9 cellular contexts compared by ENCODE assay signal in genomic region chr1:2050482-2050792, GRCh38. TPM values are rescaled to one million over a fixed set of nuclear protein-coding genes. Genes with fewer than 3 reads are reported as not detected.
DNase-seq lines count a peak whose midpoint lies in the region; ATAC-seq and TF ChIP-seq lines count a peak whose summit lies in the region.
"Had no signal": no experiment of that assay in that cellular context is flagged by ENCODE, and none has a peak within 500 bp of the region (broad histone marks: within the 10 kb centered on the region; RNA-seq: fewer than 3 reads in every experiment).

No MANE protein-coding gene starts in this region.

- peak overlapping the region in 1 of 4 donors; percentile 74 for H3K27ac ChIP-seq in tibial nerve

- no peaks in the 10 kb centered on the region for H3K36me3 ChIP-seq in tibial nerve

- peaks cover 0 to 23% (median 5%) of the 10 kb centered on the region in 4 donors for H3K4me1 ChIP-seq in tibial nerve

- ATAC-seq in HG02852 (IDR thresholded peaks at IDR 0.05; ENCODE audit: unreplicated experiment) = no peak

- DNase-seq in activated naive CD4-positive, alpha-beta T cell treated with anti-CD3 and anti-CD28 coated beads, Interleukin-2, amount 50 U/mL, for 16 hours = peak; percentile 51
- DNase-seq in activated naive CD4-positive, alpha-beta T cell treated with Interleukin-2 at 50 U/mL for 16 hours = no peak
- peak; percentile 66 for DNase-seq in activated gamma-delta T cell (lab: John Stamatoyannopoulos, UW)
- DNase-seq in kidney glomerular epithelial cell (lab: John Stamatoyannopoulos, UW) = peak; percentile 64
- DNase-seq in tibial nerve (ENCODE audit: low spot score in 2 of 2) = no peak
- DNase-seq in middle frontal gyrus (ENCODE audit: extremely low spot score, low spot score) = no peak
- no peak for DNase-seq in GM19240 (ENCODE audit: insufficient read length, low spot score)

- no peaks in the 10 kb centered on the region for H3K9me3 ChIP-seq in tibial nerve

- peaks cover 4 to 79% of the 10 kb centered on the region in 2 donors for H3K27me3 ChIP-seq in tibial nerve

- TF ChIP-seq CTCF in tibial nerve (IDR thresholded peaks at IDR 0.05) = no peak

- 2% methylated on average over 41 of the region's 45 CpGs; no CpG with 5 or more reads in 1 of the 2 donors for WGBS in tibial nerve, 2 donors

- TF ChIP-seq EP300 in tibial nerve (IDR thresholded peaks at IDR 0.05) = no peak

- peak overlapping the region in 3 of 4 donors; percentile 6 to 53 (median 47) for H3K4me3 ChIP-seq in tibial nerve

- no peak for TF ChIP-seq POLR2A in tibial nerve (IDR thresholded peaks at IDR 0.05)

RNA-seq across cellular contexts. Expression of gene PRKCZ, which starts 0.2 kb away (rescaled TPM):
- total RNA-seq in tibial nerve = 1 to 10 TPM; 2.0 to 3.9 (median 2.8) TPM

RNA-seq across cellular contexts. Expression of gene GABRD, which starts 31.3 kb away (rescaled TPM):
- 1 to 10 TPM in 1 of 4 donors, not detected in 3; 1.0 TPM for total RNA-seq in tibial nerve
- total RNA-seq: myocyte had no signal

RNA-seq across cellular contexts. Expression of gene CFAP74, which starts 46.9 kb away (rescaled TPM):
- total RNA-seq in tibial nerve = not detected
- total RNA-seq: myocyte had no signal

Comparison
In these comparisons a context has a peak if more than half of its experiments do, and no peak if none do; other contexts are left out.
1. DNase-seq: peak in activated naive CD4-positive, alpha-beta T cell treated with anti-CD3 and anti-CD28 coated beads, Interleukin-2, amount 50 U/mL, for 16 hours (single experiment), activated gamma-delta T cell (single experiment) and kidney glomerular epithelial cell (single experiment); none in activated naive CD4-positive, alpha-beta T cell treated with Interleukin-2 at 50 U/mL for 16 hours (single experiment), tibial nerve (0 of 2), middle frontal gyrus (single experiment) and GM19240 (single experiment).